29 cellular contexts compared by ENCODE assay signal in genomic region chr7:26006421-26006820, GRCh38.
DNase-seq lines count a peak whose midpoint lies in the region; ATAC-seq, FAIRE-seq and TF ChIP-seq lines count a peak whose summit lies in the region.
"Had no signal": no experiment of that assay in that cellular context is flagged by ENCODE, and none has a peak within 500 bp of the region (broad histone marks: within the 10 kb centered on the region; RNA-seq: fewer than 3 reads in every experiment).

No MANE protein-coding gene starts in this region.

- H3K9ac ChIP-seq in astrocyte (ENCODE audit: low read length) = no peak overlapping the region
- H3K9ac ChIP-seq: BLaER1 treated with 17β-estradiol and CSF1 and Interleukin-3, amounts not matched to agents 10 nM and 100 nM; KMS-11 had no signal

- peak overlapping the region; percentile 11 for H3K4me3 Mint-ChIP-seq in astrocyte (ENCODE audit: unreplicated experiment)
- no peak overlapping the region for H3K4me3 Mint-ChIP-seq in activated T-helper 2 cell treated with anti-CD3 and anti-CD28 coated beads, Interferon-gamma antibody, Interleukin-2, Interleukin-4, amounts not matched to agents 10 μg/mL and 5 μg/mL and 100 μg/mL, durations not matched to agents 14 hours and 24 hours and 36 hours (ENCODE audit: low read depth)
- H3K4me3 Mint-ChIP-seq: CD4-positive, alpha-beta T cell had no signal

- TF ChIP-seq CTCF in astrocyte (IDR thresholded peaks at IDR 0.05; ENCODE audit: insufficient read depth, low read depth, low read length) (no peak), bronchial epithelial cell (IDR thresholded peaks at IDR 0.05; ENCODE audit: insufficient read depth, low read length, severe bottlenecking) (no peak)

- H3K4me1 ChIP-seq in astrocyte (ENCODE audit: insufficient read depth, low read length) (no peaks in the 10 kb centered on the region), muscle layer of duodenum (ENCODE audit: control insufficient read depth in 1 of 2, insufficient read depth in 2 of 2, low read length in 2 of 2) (no peaks in the 10 kb centered on the region)
- H3K4me1 ChIP-seq: A549, SJSA1 had no signal

- H3K4me3 ChIP-seq in astrocyte (ENCODE audit: insufficient read depth, low read depth, low read length) (no peak overlapping the region), bronchial epithelial cell (ENCODE audit: low read depth, low read length) (no peak overlapping the region), muscle layer of duodenum (ENCODE audit: low read depth in 1 of 2, low read length in 2 of 2) (no peak overlapping the region)
- H3K4me3 ChIP-seq: A549; BLaER1 treated with 17β-estradiol and CSF1 and Interleukin-3, amounts not matched to agents 10 nM and 100 nM; GM12878; SJSA1 had no signal

- H3K27me3 Mint-ChIP-seq in astrocyte (ENCODE audit: low read depth, unreplicated experiment) = peaks cover 19% of the 10 kb centered on the region
- peaks cover 11% of the 10 kb centered on the region for H3K27me3 Mint-ChIP-seq in activated T-helper 2 cell treated with anti-CD3 and anti-CD28 coated beads, Interferon-gamma antibody, Interleukin-2, Interleukin-4, amounts not matched to agents 10 μg/mL and 5 μg/mL and 100 μg/mL, durations not matched to agents 14 hours and 24 hours and 36 hours (ENCODE audit: low read depth)

- no peaks in the 10 kb centered on the region for H3K79me2 ChIP-seq in astrocyte (ENCODE audit: insufficient read depth, low read length)

- peaks cover 2% of the 10 kb centered on the region for H3K4me1 Mint-ChIP-seq in astrocyte (ENCODE audit: low read depth, unreplicated experiment)
- H3K4me1 Mint-ChIP-seq in activated T-helper 2 cell treated with anti-CD3 and anti-CD28 coated beads, Interferon-gamma antibody, Interleukin-2, Interleukin-4, amounts not matched to agents 10 μg/mL and 5 μg/mL and 100 μg/mL, durations not matched to agents 14 hours and 24 hours and 36 hours (ENCODE audit: low read depth) = no peaks in the 10 kb centered on the region

- no peak overlapping the region for H2AFZ ChIP-seq in astrocyte (ENCODE audit: low read depth, low read length)

- no peak for ATAC-seq in GM18867 (IDR thresholded peaks at IDR 0.05; ENCODE audit: unreplicated experiment)
- ATAC-seq: A549, GM12878 had no signal

- H4K20me1 ChIP-seq in astrocyte (ENCODE audit: insufficient read depth, low read length) = no peaks in the 10 kb centered on the region
- H4K20me1 ChIP-seq: BLaER1 treated with 17β-estradiol and CSF1 and Interleukin-3, amounts not matched to agents 10 nM and 100 nM had no signal

- no peak overlapping the region for H3K4me2 ChIP-seq in astrocyte (ENCODE audit: low read length)
- H3K4me2 ChIP-seq: A549; BLaER1 treated with 17β-estradiol and CSF1 and Interleukin-3, amounts not matched to agents 10 nM and 100 nM; KMS-11 had no signal

- no peaks in the 10 kb centered on the region for H3K36me3 Mint-ChIP-seq in astrocyte (ENCODE audit: low read depth, unreplicated experiment)
- H3K36me3 Mint-ChIP-seq in activated T-helper 2 cell treated with anti-CD3 and anti-CD28 coated beads, Interferon-gamma antibody, Interleukin-2, Interleukin-4, amounts not matched to agents 10 μg/mL and 5 μg/mL and 100 μg/mL, durations not matched to agents 14 hours and 24 hours and 36 hours (ENCODE audit: low read depth) = no peaks in the 10 kb centered on the region

- FAIRE-seq in astrocyte (lab: Jason Lieb, UNC) = no peak
- peak; percentile 43 for FAIRE-seq in bronchial epithelial cell (lab: Jason Lieb, UNC)
- peak; percentile 17 for FAIRE-seq in urothelium cell line (lab: Jason Lieb, UNC)
- FAIRE-seq: A549, GM12878, H1 had no signal

- H3K9me3 Mint-ChIP-seq in astrocyte (ENCODE audit: unreplicated experiment) = no peaks in the 10 kb centered on the region
- no peaks in the 10 kb centered on the region for H3K9me3 Mint-ChIP-seq in activated T-helper 2 cell treated with anti-CD3 and anti-CD28 coated beads, Interferon-gamma antibody, Interleukin-2, Interleukin-4, amounts not matched to agents 10 μg/mL and 5 μg/mL and 100 μg/mL, durations not matched to agents 14 hours and 24 hours and 36 hours
- H3K9me3 Mint-ChIP-seq: CD4-positive, alpha-beta T cell had no signal

- DNase-seq in astrocyte (ENCODE audit: low read depth) = no peak
- DNase-seq in bronchial epithelial cell (ENCODE audit: low read depth) = no peak
- DNase-seq in urothelium cell line (ENCODE audit: low spot score) = no peak
- no peak for DNase-seq in activated CD4-positive, alpha-beta T cell treated with anti-CD3 and anti-CD28 coated beads for 1 hour
- no peak for DNase-seq in activated T-helper 2 cell treated with anti-CD3 and anti-CD28 coated beads, Interferon-gamma antibody, Interleukin-2, Interleukin-4, amounts not matched to agents 10 μg/mL and 5 μg/mL and 100 μg/mL, durations not matched to agents 14 hours and 24 hours and 36 hours (ENCODE audit: low spot score)
- DNase-seq: AML-193; CD4-positive, alpha-beta T cell; DMS79; EL; GDM1; HCEC 1CT; IMR-90; MM.1S; NCI-H1048; NCI-H1417; NCI-H1694; NCI-H2029 treated with DMSO at 0.1 percent for 48 hours; NCI-H446 treated with DMSO at 0.1 percent for 48 hours; NCI-H526; Right ventricle myocardium superior; RPMI8226 had no signal

- H3K9me3 ChIP-seq in astrocyte (ENCODE audit: insufficient read depth, low read depth, low read length) = no peaks in the 10 kb centered on the region
- H3K9me3 ChIP-seq in muscle layer of duodenum (ENCODE audit: control insufficient read depth in 1 of 2, low read length in 2 of 2) = no peaks in the 10 kb centered on the region
- H3K9me3 ChIP-seq: A549; BLaER1 treated with 17β-estradiol and CSF1 and Interleukin-3, amounts not matched to agents 10 nM and 100 nM; SJSA1 had no signal

- H3K27ac ChIP-seq in astrocyte (ENCODE audit: low read depth, low read length) = no peak overlapping the region
- peak overlapping the region; percentile 9 for H3K27ac ChIP-seq in muscle layer of duodenum (ENCODE audit: low read length)
- H3K27ac ChIP-seq: A549; BLaER1 treated with 17β-estradiol and CSF1 and Interleukin-3, amounts not matched to agents 10 nM and 100 nM; KMS-11; SJSA1 had no signal

- intact Hi-C loops in activated T-helper 2 cell treated with anti-CD3 and anti-CD28 coated beads, Interferon-gamma antibody, Interleukin-2, Interleukin-4, amounts not matched to agents 10 μg/mL and 5 μg/mL and 100 μg/mL, durations not matched to agents 14 hours and 24 hours and 36 hours (cut with micrococcal nuclease) = no loop called here

- H3K27me3 ChIP-seq in astrocyte (ENCODE audit: insufficient read depth, low read length) = no peaks in the 10 kb centered on the region
- H3K27me3 ChIP-seq in bronchial epithelial cell (ENCODE audit: control insufficient read depth, insufficient read depth, low read length) = no peaks in the 10 kb centered on the region
- no peaks in the 10 kb centered on the region for H3K27me3 ChIP-seq in muscle layer of duodenum (ENCODE audit: low read depth, low read length)
- H3K27me3 ChIP-seq: SJSA1 had no signal

- no peaks in the 10 kb centered on the region for H3K36me3 ChIP-seq in astrocyte (ENCODE audit: insufficient read depth, low read length)
- H3K36me3 ChIP-seq in bronchial epithelial cell (ENCODE audit: control insufficient read depth, insufficient read depth, low read length) = no peaks in the 10 kb centered on the region
- H3K36me3 ChIP-seq in muscle layer of duodenum (ENCODE audit: control insufficient read depth in 1 of 2, insufficient read depth in 2 of 2, low read length in 2 of 2) = no peaks in the 10 kb centered on the region
- H3K36me3 ChIP-seq: BLaER1 treated with 17β-estradiol and CSF1 and Interleukin-3, amounts not matched to agents 10 nM and 100 nM; SJSA1 had no signal

- H3K27ac Mint-ChIP-seq in astrocyte (ENCODE audit: unreplicated experiment) = no peak overlapping the region
- no peak overlapping the region for H3K27ac Mint-ChIP-seq in activated T-helper 2 cell treated with anti-CD3 and anti-CD28 coated beads, Interferon-gamma antibody, Interleukin-2, Interleukin-4, amounts not matched to agents 10 μg/mL and 5 μg/mL and 100 μg/mL, durations not matched to agents 14 hours and 24 hours and 36 hours
- H3K27ac Mint-ChIP-seq: CD4-positive, alpha-beta T cell had no signal
